In the genomic region with DNA sequence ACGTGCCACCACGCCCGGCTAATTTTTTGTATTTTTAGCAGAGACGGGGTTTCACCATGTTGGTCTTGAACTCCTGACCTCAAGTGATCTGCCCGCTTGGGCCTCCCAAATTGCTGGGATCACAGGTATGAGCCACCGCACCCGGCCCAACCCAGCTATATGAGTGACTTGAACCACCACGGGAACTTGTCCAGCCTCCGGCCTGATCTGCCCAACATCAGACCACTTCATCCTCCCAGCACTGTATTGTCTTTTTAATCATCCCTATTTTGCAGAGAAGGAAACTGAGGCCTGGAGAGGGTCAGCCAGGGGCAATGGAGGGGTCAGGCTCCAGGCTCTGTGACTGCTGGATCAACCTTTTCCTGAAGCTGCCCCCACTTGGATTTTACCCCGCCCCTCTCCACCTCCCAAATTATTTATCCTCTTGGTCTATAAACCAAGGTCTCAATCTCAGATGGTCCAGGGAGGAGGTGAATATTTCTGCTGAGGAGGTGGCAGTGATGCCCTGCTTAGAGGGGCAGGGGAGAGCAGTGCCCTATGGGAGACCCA, we compare ENCODE assay signal across 7 cellular contexts. TPM values are rescaled to one million over a fixed set of nuclear protein-coding genes. Genes with fewer than 3 reads are reported as not detected.
A peak's percentile ranks its signal among the peaks of the same experiment; 100 is the strongest.
DNase-seq lines count a peak whose midpoint lies in the region; ATAC-seq and TF ChIP-seq lines count a peak whose summit lies in the region.

No MANE protein-coding gene starts in this region.

- peaks cover 40% of the 10 kb centered on the region for H3F3A ChIP-seq in GM23248 (ENCODE audit: insufficient read depth)

- H3K4me1 ChIP-seq in GM23248 (ENCODE audit: insufficient read depth), result peaks cover 22% of the 10 kb centered on the region
- H3K4me1 ChIP-seq in RWPE2 (ENCODE audit: insufficient read depth, poor library complexity, severe bottlenecking), result peaks cover 6% of the 10 kb centered on the region
- peaks cover 16 to 52% (median 20%) of the 10 kb centered on the region in 3 donors for H3K4me1 ChIP-seq in esophagus squamous epithelium

- in situ Hi-C loops in GM23248 (cut with MboI), result no loop called here

- H3K4me3 ChIP-seq in GM23248 (peak overlapping the region; percentile 98; the same call in 1 of the 2 replicates), RWPE2 (ENCODE audit: severe bottlenecking) (no peak overlapping the region), esophagus squamous epithelium (peak overlapping the region; percentile 61 to 88 (median 75)), skin epidermis (peak overlapping the region in 6 of 7 experiments; percentile 51 to 91 (median 72))

- no peak for TF ChIP-seq CTCF in RWPE2 (IDR thresholded peaks at IDR 0.05; ENCODE audit: poor library complexity, severe bottlenecking)
- TF ChIP-seq CTCF in esophagus squamous epithelium (IDR thresholded peaks at IDR 0.05), result no peak

- peaks cover 40% of the 10 kb centered on the region for H3K79me2 ChIP-seq in GM23248 (ENCODE audit: insufficient read depth)

- H4K20me1 ChIP-seq in GM23248 (ENCODE audit: insufficient read depth), result no peaks in the 10 kb centered on the region

- H3K27ac ChIP-seq in GM23248 (peak overlapping the region; percentile 90), RWPE2 (ENCODE audit: poor library complexity, severe bottlenecking) (peak overlapping the region; percentile 87), esophagus squamous epithelium (peak overlapping the region; percentile 90 to 98 (median 94)), skin epidermis (peak overlapping the region in 17 of 21 experiments; percentile 75 to 99 (median 91)), caudate nucleus (ENCODE audit: low read depth, low read length) (no peak overlapping the region)

- DNase-seq in GM23248, result no peak
- no peak for DNase-seq in RWPE2 (ENCODE audit: low spot score)
- DNase-seq in esophagus squamous epithelium (lab: John Stamatoyannopoulos, UW), result no peak
- no peak for DNase-seq in islet precursor cell
- DNase-seq in NCI-H446 treated with DMSO at 0.1 percent for 48 hours (lab: John Stamatoyannopoulos, UW), result no peak
- DNase-seq in caudate nucleus (lab: John Stamatoyannopoulos, UW), result no peak

- intact Hi-C loops in esophagus squamous epithelium (cut with DNase I), result no loop called here

- no peaks in the 10 kb centered on the region for H3K9me2 ChIP-seq in GM23248 (ENCODE audit: insufficient read depth)

- H3K36me3 ChIP-seq in GM23248 (ENCODE audit: low read depth) (peaks cover 5% of the 10 kb centered on the region; the same call in 1 of the 2 replicates), RWPE2 (ENCODE audit: low read depth) (peaks cover 7% of the 10 kb centered on the region; the same call in 1 of the 2 replicates), esophagus squamous epithelium (no peaks in the 10 kb centered on the region)

- 49 to 53% methylated on average over 10 of the region's 10 CpGs for WGBS in GM23248 (ENCODE audit: low coverage in 1 of 2, low lambda C conversion rate in 2 of 2, missing lambda C conversion rate in 2 of 2), 2 experiments
- 31 to 89% methylated on average over 5 to 6 of the region's 10 CpGs for WGBS in esophagus squamous epithelium, 2 donors

- no peak for TF ChIP-seq POLR2A in esophagus squamous epithelium (IDR thresholded peaks at IDR 0.05)

- ATAC-seq in RWPE2 (ENCODE audit: low read depth), result no peak

- H3K9ac ChIP-seq in GM23248, result peak overlapping the region; percentile 94

- H3K9me3 ChIP-seq in GM23248 (ENCODE audit: low read depth), result no peaks in the 10 kb centered on the region
- no peaks in the 10 kb centered on the region for H3K9me3 ChIP-seq in RWPE2 (ENCODE audit: severe bottlenecking)
- H3K9me3 ChIP-seq in esophagus squamous epithelium, result no peaks in the 10 kb centered on the region

- H2AFZ ChIP-seq in GM23248, result peak overlapping the region; percentile 62

- H3K27me3 ChIP-seq in GM23248 (replicated peaks; ENCODE audit: insufficient read depth), result no peaks in the 10 kb centered on the region
- no peaks in the 10 kb centered on the region for H3K27me3 ChIP-seq in RWPE2 (ENCODE audit: insufficient read depth, poor library complexity, severe bottlenecking)
- H3K27me3 ChIP-seq in esophagus squamous epithelium, result no peaks in the 10 kb centered on the region

- H3K4me2 ChIP-seq in GM23248 (ENCODE audit: unreplicated experiment), result peak overlapping the region; percentile 62

RNA-seq across cellular contexts. Expression of a gene that starts 0.9 kb away (rescaled TPM):
- total RNA-seq in GM23248 (2014; rRNA removed; shearing (Covaris generic)), result 306 and 372 TPM in 2 replicates
- polyA plus RNA-seq in GM23248 (2016; fragmentation: Nextera tagmentation; extraction: Ambion mirVana), result 398 and 415 TPM in 2 replicates
- total RNA-seq in esophagus squamous epithelium, result 100 to 1,000 TPM in 3 of 4 donors, 10 to 100 TPM in 1; 67.3 to 173 (median 147) TPM

RNA-seq across cellular contexts. Expression of a gene that starts 34.3 kb away (rescaled TPM):
- total RNA-seq in GM23248 (2014; rRNA removed; shearing (Covaris generic)), result not detected in 2 replicates
- not detected in 2 replicates for polyA plus RNA-seq in GM23248 (2016; fragmentation: Nextera tagmentation; extraction: Ambion mirVana)
- total RNA-seq in esophagus squamous epithelium, result under 1 TPM in 2 of 4 donors, not detected in 2; 0.38 to 0.62 TPM

RNA-seq across cellular contexts. Expression of a gene that starts 36.8 kb away (rescaled TPM):
- total RNA-seq in GM23248 (2014; rRNA removed; shearing (Covaris generic)), result 2.0 and 4.2 TPM in 2 replicates
- polyA plus RNA-seq in GM23248 (2016; fragmentation: Nextera tagmentation; extraction: Ambion mirVana), result 19.9 TPM in 2 replicates
- total RNA-seq in esophagus squamous epithelium, result 10 to 100 TPM in 3 of 4 donors, 1 to 10 TPM in 1; 9.6 to 28.7 (median 16.8) TPM

RNA-seq across cellular contexts. Expression of a gene that starts 40.9 kb away (rescaled TPM):
- total RNA-seq in GM23248 (2014; rRNA removed; shearing (Covaris generic)), result 29.3 and 29.4 TPM in 2 replicates
- polyA plus RNA-seq in GM23248 (2016; fragmentation: Nextera tagmentation; extraction: Ambion mirVana), result 26.9 and 28.6 TPM in 2 replicates
- 10 to 100 TPM in 3 of 4 donors, 1 to 10 TPM in 1; 3.4 to 21.7 (median 11.5) TPM for total RNA-seq in esophagus squamous epithelium
